21 cellular contexts compared by ENCODE assay signal in the genomic region with DNA sequence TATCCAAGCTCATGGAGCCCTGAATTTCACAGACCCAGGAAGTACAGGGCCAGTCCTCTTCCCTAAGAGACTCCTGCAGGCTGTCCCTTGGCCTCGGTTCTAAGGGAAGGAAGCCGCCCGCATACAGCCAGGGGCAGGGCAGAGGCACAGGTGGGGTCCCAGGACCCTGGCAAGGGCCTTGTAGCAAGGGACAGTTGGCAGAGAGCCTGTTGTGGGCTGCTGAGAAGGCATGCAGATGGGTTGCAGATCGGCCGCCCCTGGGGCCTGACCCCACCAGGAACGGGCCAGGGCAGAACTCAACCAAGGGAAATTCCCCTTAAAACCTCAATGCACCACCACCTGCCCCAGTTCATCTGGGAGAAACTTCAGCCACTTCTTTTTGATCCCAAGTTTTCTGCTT. TPM values are rescaled to one million over a fixed set of nuclear protein-coding genes. Genes with fewer than 3 reads are reported as not detected.
DNase-seq lines count a peak whose midpoint lies in the region; ATAC-seq and TF ChIP-seq lines count a peak whose summit lies in the region.
"Had no signal": no experiment of that assay in that cellular context is flagged by ENCODE, and none has a peak within 500 bp of the region (broad histone marks: within the 10 kb centered on the region; RNA-seq: fewer than 3 reads in every experiment).

No MANE protein-coding gene starts in this region.

- TF ChIP-seq CTCF in coronary artery (IDR thresholded peaks at IDR 0.05): no peak
- no peak for TF ChIP-seq CTCF in ovary (IDR thresholded peaks at IDR 0.05)

- no peak for TF ChIP-seq EP300 in ovary (IDR thresholded peaks at IDR 0.05)

- ATAC-seq in HG02571 (IDR thresholded peaks at IDR 0.05; ENCODE audit: unreplicated experiment): no peak

- peaks cover 5% of the 10 kb centered on the region for H3K4me1 ChIP-seq in ovary (ENCODE audit: insufficient read depth)
- H3K4me1 ChIP-seq: gastrocnemius medialis, left lung had no signal

- H3K27ac ChIP-seq in coronary artery (peak overlapping the region in 1 of 2 donors; percentile 72), ovary (peak overlapping the region in 1 of 2 donors; percentile 33)
- H3K27ac ChIP-seq: gastrocnemius medialis, left lung had no signal

- 69 to 79% (median 76%) methylated on average over 6 of the region's 6 CpGs for WGBS in ovary, 3 donors

- intact Hi-C loops in ovary (cut with DNase I): loop anchor here (5.0 to 10.0 kb wide), 5 partner anchors 189 to 499 kb away; no protein-coding TSS in a partner anchor

- no peaks in the 10 kb centered on the region for H3K36me3 ChIP-seq in ovary

- H3K4me3 ChIP-seq in coronary artery (no peak overlapping the region), ovary (no peak overlapping the region)
- H3K4me3 ChIP-seq: esophagus squamous epithelium, gastrocnemius medialis, K562, left lung, mucosa of descending colon, skin epidermis had no signal

- TF ChIP-seq POLR2A in ovary (IDR thresholded peaks at IDR 0.05): no peak

- H3K27me3 ChIP-seq in ovary: no peaks in the 10 kb centered on the region
- H3K27me3 ChIP-seq: esophagus squamous epithelium, gastrocnemius medialis, left lung had no signal

- H3K9me3 ChIP-seq in ovary: no peaks in the 10 kb centered on the region
- H3K9me3 ChIP-seq: esophagus squamous epithelium, gastrocnemius medialis, left lung, mucosa of descending colon had no signal

- DNase-seq in activated effector memory CD4-positive, alpha-beta T cell treated with anti-CD3 and anti-CD28 coated beads, Interleukin-2, amount 50 U/mL, for 16 hours: peak; percentile 22
- DNase-seq in activated effector memory CD4-positive, alpha-beta T cell treated with Interleukin-2 at 50 U/mL for 16 hours: no peak
- DNase-seq in coronary artery (ENCODE audit: low spot score) (peak; percentile 66), ovary (peak; percentile 19 to 55 (median 47)), ureter (ENCODE audit: low spot score) (peak; percentile 35), DMS153 (lab: John Stamatoyannopoulos, UW) (no peak), SK-N-DZ (ENCODE audit: low spot score) (no peak)
- DNase-seq: activated CD4-positive, alpha-beta T cell treated with anti-CD3 and anti-CD28 coated beads for 48 hours; activated gamma-delta T cell; AML-193; DMS79; esophagus squamous epithelium; gastrocnemius medialis; mucosa of descending colon; NCI-H2029 treated with DMSO at 0.1 percent for 48 hours; NCI-H226; stimulated activated CD4-positive, alpha-beta T cell treated with anti-CD3 and anti-CD28 coated beads, Interleukin-2, amount 100 ng/mL, for 24 hours had no signal

RNA-seq across cellular contexts. Expression of a gene that starts 36.1 kb away (rescaled TPM):
- 1 to 10 TPM; 5.7 to 8.5 (median 7.1) TPM for total RNA-seq in ovary
- 1 to 10 TPM; 4.7 to 6.2 TPM for polyA plus RNA-seq in ovary
- total RNA-seq in ureter: 11.9 TPM
- 6.4 and 7.6 TPM in 2 replicates for polyA plus RNA-seq in SK-N-DZ (2014; cell fraction: cytosol; rRNA removed)
- 20.0 and 32.8 TPM in 2 replicates for polyA plus RNA-seq in SK-N-DZ (2014; cell fraction: nucleus; rRNA removed)

Comparison
In these comparisons a context has a peak if more than half of its experiments do, and no peak if none do; other contexts are left out.
1. DNase-seq: peak in activated effector memory CD4-positive, alpha-beta T cell treated with anti-CD3 and anti-CD28 coated beads, Interleukin-2, amount 50 U/mL, for 16 hours (single experiment), coronary artery (single experiment), ovary (5 of 5) and ureter (single experiment); none in activated effector memory CD4-positive, alpha-beta T cell treated with Interleukin-2 at 50 U/mL for 16 hours (single experiment), DMS153 (single experiment) and SK-N-DZ (single experiment).